14 cellular contexts compared by ENCODE assay signal in genomic region chr3:79766474-79767193, GRCh38. TPM values are rescaled to one million over a fixed set of nuclear protein-coding genes. Genes with fewer than 3 reads are reported as not detected.
DNase-seq lines count a peak whose midpoint lies in the region; ATAC-seq and TF ChIP-seq lines count a peak whose summit lies in the region.
"Had no signal": no experiment of that assay in that cellular context is flagged by ENCODE, and none has a peak within 500 bp of the region (broad histone marks: within the 10 kb centered on the region; RNA-seq: fewer than 3 reads in every experiment).

No MANE protein-coding gene starts in this region.

- no peak overlapping the region for H3K9ac ChIP-seq in HUES6 (ENCODE audit: low read length)
- H3K9ac ChIP-seq in iPS-20b (ENCODE audit: low read depth, low read length): no peak overlapping the region

- ATAC-seq in GM18861 (IDR thresholded peaks at IDR 0.05; ENCODE audit: unreplicated experiment) (no peak), GM19463 (IDR thresholded peaks at IDR 0.05; ENCODE audit: unreplicated experiment) (no peak), HG02938 (IDR thresholded peaks at IDR 0.05; ENCODE audit: unreplicated experiment) (no peak)
- ATAC-seq: activated T-helper 17 cell treated with anti-CD3 and anti-CD28 coated beads, Interleukin-2, amount 50 U/mL, for 72 hours; psoas muscle had no signal

- peak; percentile 9 for DNase-seq in astrocyte of the spinal cord (ENCODE audit: low read depth, low spot score)
- DNase-seq in retina: peak; percentile 81
- DNase-seq in mucosa of gallbladder (ENCODE audit: low spot score): no peak
- DNase-seq: activated CD4-positive, alpha-beta T cell treated with anti-CD3 and anti-CD28 coated beads, Interleukin-2, amount 10 ng/mL, durations not matched to agents 7 days and 5 days; CD8-positive, alpha-beta memory T cell; NCI-H1694 treated with DMSO at 0.1 percent for 48 hours; psoas muscle had no signal

- H3K9me3 ChIP-seq in HUES6 (ENCODE audit: control insufficient read depth, insufficient read depth, low read depth, low read length) (no peaks in the 10 kb centered on the region), iPS-20b (ENCODE audit: insufficient read depth, low read depth, low read length) (no peaks in the 10 kb centered on the region)
- H3K9me3 ChIP-seq: psoas muscle had no signal

- H3K27me3 ChIP-seq in HUES6 (ENCODE audit: control insufficient read depth, insufficient read depth, low read length) (peaks cover 54% of the 10 kb centered on the region), iPS-20b (ENCODE audit: insufficient read depth, low read length) (peaks cover 47% of the 10 kb centered on the region)

- no peaks in the 10 kb centered on the region for H3K36me3 ChIP-seq in HUES6 (ENCODE audit: control insufficient read depth, insufficient read depth, low read length)
- no peaks in the 10 kb centered on the region for H3K36me3 ChIP-seq in iPS-20b (ENCODE audit: insufficient read depth, low read depth, low read length)

- in situ Hi-C loops in astrocyte of the spinal cord (cut with HindIII; ENCODE audit: low sequenced_read_pairs): no loop called here

- peak overlapping the region; percentile 77 for H3K4me3 ChIP-seq in HUES6 (ENCODE audit: low read depth, low read length)
- peak overlapping the region; percentile 57 for H3K4me3 ChIP-seq in astrocyte of the spinal cord (ENCODE audit: low read depth, low read length)
- peak overlapping the region; percentile 73 for H3K4me3 ChIP-seq in iPS-20b (ENCODE audit: low read length)
- H3K4me3 ChIP-seq: lung had no signal

- TF ChIP-seq CTCF in astrocyte of the spinal cord (IDR thresholded peaks at IDR 0.05; ENCODE audit: low read depth, low read length): no peak

- H3K4me1 ChIP-seq in HUES6 (ENCODE audit: control insufficient read depth, insufficient read depth, low read length) (peaks cover 28% of the 10 kb centered on the region), iPS-20b (ENCODE audit: insufficient read depth, low read length) (peaks cover 8% of the 10 kb centered on the region; the same call in 1 of the 2 replicates)
- H3K4me1 ChIP-seq: psoas muscle had no signal

- H3K27ac ChIP-seq in HUES6 (ENCODE audit: low read depth, low read length): no peak overlapping the region
- H3K27ac ChIP-seq in iPS-20b (ENCODE audit: low read length): no peak overlapping the region
- H3K27ac ChIP-seq: psoas muscle had no signal

RNA-seq across cellular contexts. Expression of gene ROBO1, which starts 1.2 kb away (rescaled TPM):
- 9.6 TPM for total RNA-seq in mucosa of gallbladder
- total RNA-seq: activated T-helper 17 cell treated with anti-CD3 and anti-CD28 coated beads, Interleukin-2, amount 50 U/mL, for 72 hours had no signal
